In genomic region chr9:136143215-136144001, GRCh38 we compare ENCODE assay signal across 9 cellular contexts. TPM values are rescaled to one million over a fixed set of nuclear protein-coding genes. Genes with fewer than 3 reads are reported as not detected.
A peak's percentile ranks its signal among the peaks of the same experiment; 100 is the strongest.
DNase-seq lines count a peak whose midpoint lies in the region; ATAC-seq and TF ChIP-seq lines count a peak whose summit lies in the region.
"Had no signal": no experiment of that assay in that cellular context is flagged by ENCODE, and none has a peak within 500 bp of the region (broad histone marks: within the 10 kb centered on the region; RNA-seq: fewer than 3 reads in every experiment).

No MANE protein-coding gene starts in this region.

- no peak overlapping the region for H3K4me3 Mint-ChIP-seq in endothelial cell (ENCODE audit: unreplicated experiment)

- H3K9ac ChIP-seq in mammary epithelial cell (ENCODE audit: insufficient read depth, low read length): no peak overlapping the region

- no peak for TF ChIP-seq POLR2A in spleen (IDR thresholded peaks at IDR 0.05)

- H3K36me3 Mint-ChIP-seq in endothelial cell (ENCODE audit: low read depth, unreplicated experiment): no peaks in the 10 kb centered on the region

- BruUV-seq in mammary epithelial cell (replicated peaks; lab: Mats Ljungman, UMichigan): no TSS peak

- no peaks in the 10 kb centered on the region for H4K20me1 ChIP-seq in mammary epithelial cell (ENCODE audit: insufficient read depth, low read length)

- H3K4me1 ChIP-seq in mammary epithelial cell (ENCODE audit: insufficient read depth, low read length): peaks cover 6% of the 10 kb centered on the region
- H3K4me1 ChIP-seq in spleen: peaks cover 0 to 3% (median 0%) of the 10 kb centered on the region in 6 donors

- H2AFZ ChIP-seq in mammary epithelial cell (ENCODE audit: low read depth, low read length): no peak overlapping the region

- dilution Hi-C loops in mammary epithelial cell (cut with HindIII; ENCODE audit: low sequenced_read_pairs): no loop called here

- no peak overlapping the region for H3K4me2 ChIP-seq in mammary epithelial cell (ENCODE audit: insufficient read depth, low read depth, low read length)

- H3K27me3 ChIP-seq in mammary epithelial cell (ENCODE audit: insufficient read depth, low read length) (peaks cover 2% of the 10 kb centered on the region), spleen (replicated peaks in 1 of 7) (peaks cover 0 to 79% (median 48%) of the 10 kb centered on the region in 7 donors)

- no peak for ATAC-seq in HG03159 (IDR thresholded peaks at IDR 0.05; ENCODE audit: unreplicated experiment)
- ATAC-seq in HG03378 (IDR thresholded peaks at IDR 0.05; ENCODE audit: unreplicated experiment): no peak

- no peak overlapping the region for H3K27ac Mint-ChIP-seq in endothelial cell (ENCODE audit: unreplicated experiment)

- in situ Hi-C loops in T47D (cut with HindIII; ENCODE audit: low pct_unique_long_range_greater_than_20kb, low sequenced_read_pairs): no loop called here
- in situ Hi-C loops in mammary epithelial cell (cut with MboI; ENCODE audit: low sequenced_read_pairs in 2 of 2): no loop called here

- no peak overlapping the region for H3K4me3 ChIP-seq in mammary epithelial cell (replicated peaks in 1 of 3; ENCODE audit: insufficient read depth in 1 of 3, low read depth in 2 of 3, low read length in 3 of 3)
- H3K4me3 ChIP-seq in spleen: no peak overlapping the region

- no peaks in the 10 kb centered on the region for H3K27me3 Mint-ChIP-seq in endothelial cell (ENCODE audit: unreplicated experiment)

- TF ChIP-seq CTCF in mammary epithelial cell (conservative IDR thresholded peaks at IDR 0.05 in 1 of 2, IDR thresholded peaks at IDR 0.05 in 1 of 2; ENCODE audit: extremely low read depth in 1 of 2, insufficient read depth in 1 of 2, low read depth in 1 of 2, low read length in 2 of 2) (peak in 1 of 2 donors; percentile 48), endothelial cell (IDR thresholded peaks at IDR 0.05; ENCODE audit: unreplicated experiment) (no peak), spleen (IDR thresholded peaks at IDR 0.05 in 8 of 11, conservative IDR thresholded peaks at IDR 0.05 in 3 of 11) (peak in 6 of 11 experiments; percentile 18 to 39 (median 27))

- CTCF ChIA-PET in mammary epithelial cell (lab: Charles Lee; ENCODE audit: low non-redundant PET): interaction anchor here (0.6 kb wide), 1 partner anchor 66 kb away, joined by 3 read pairs; no protein-coding TSS in a partner anchor

- DNase-seq in T47D (ENCODE audit: low read depth in 1 of 2, low spot score in 1 of 2) (peak; percentile 72), mammary epithelial cell (no peak), NCI-H524 treated with DMSO at 0.1 percent for 48 hours (lab: John Stamatoyannopoulos, UW) (peak; percentile 16), endothelial cell (ENCODE audit: low spot score) (peak; percentile 59), spleen (no peak), middle frontal gyrus (ENCODE audit: extremely low spot score, low spot score) (no peak)
- DNase-seq: hippocampal formation had no signal

- intact Hi-C loops in mammary epithelial cell (cut with micrococcal nuclease): loop anchor here (10.0 kb wide), 1 partner anchor 501 kb away; no protein-coding TSS in a partner anchor
- intact Hi-C loops in spleen (cut with DNase I; ENCODE audit: low total_unique reads): no loop called here

- H3K9me3 ChIP-seq in mammary epithelial cell (replicated peaks; ENCODE audit: insufficient read depth, low read length): no peaks in the 10 kb centered on the region
- H3K9me3 ChIP-seq in spleen: no peaks in the 10 kb centered on the region

- H3K27ac ChIP-seq in mammary epithelial cell (ENCODE audit: insufficient read depth, low read depth, low read length) (no peak overlapping the region), spleen (no peak overlapping the region)

- WGBS in mammary epithelial cell (ENCODE audit: low coverage, missing lambda C conversion rate): 90% methylated on average over 5 of the region's 16 CpGs
- 16 to 57% (median 45%) methylated on average over 8 to 16 of the region's 16 CpGs for WGBS in spleen, 5 donors

- H3K36me3 ChIP-seq in mammary epithelial cell (ENCODE audit: insufficient read depth, low read length) (no peaks in the 10 kb centered on the region), spleen (no peaks in the 10 kb centered on the region)

- no peaks in the 10 kb centered on the region for H3K4me1 Mint-ChIP-seq in endothelial cell (ENCODE audit: unreplicated experiment)

- no peaks in the 10 kb centered on the region for H3K9me3 Mint-ChIP-seq in endothelial cell (ENCODE audit: unreplicated experiment)

- no peaks in the 10 kb centered on the region for H3K79me2 ChIP-seq in mammary epithelial cell (ENCODE audit: insufficient read depth, low read length)

RNA-seq across cellular contexts. Expression of gene TMEM250, which starts 24.7 kb away (rescaled TPM):
- total RNA-seq in mammary epithelial cell (10 to 100 TPM; 33.8 to 49.8 TPM), endothelial cell (ENCODE audit: unreplicated experiment) (33.6 TPM), spleen (10 to 100 TPM; 23.3 to 31.3 (median 25.8) TPM)
- polyA plus RNA-seq in mammary epithelial cell (27.9 TPM), spleen (10 to 100 TPM; 10.7 to 28.9 (median 14.8) TPM)
- polyA minus RNA-seq in mammary epithelial cell: 25.5 TPM

RNA-seq across cellular contexts. Expression of gene NACC2, which starts 48.3 kb away (rescaled TPM):
- total RNA-seq in mammary epithelial cell (10 to 100 TPM; 14.1 to 27.3 TPM), endothelial cell (ENCODE audit: unreplicated experiment) (9.6 TPM), spleen (10 to 100 TPM; 17.0 to 34.9 (median 26.5) TPM)
- polyA plus RNA-seq in mammary epithelial cell (6.7 TPM), spleen (1 to 10 TPM; 2.1 to 7.9 (median 2.4) TPM)
- polyA minus RNA-seq in mammary epithelial cell: 13.1 TPM

Comparison
In these comparisons a context has a peak if more than half of its experiments do, and no peak if none do; other contexts are left out.
1. DNase-seq: peak in T47D (2 of 2), NCI-H524 treated with DMSO at 0.1 percent for 48 hours (single experiment) and endothelial cell (single experiment); none in mammary epithelial cell (single experiment), spleen (single experiment) and middle frontal gyrus (single experiment).